ENCODE assay signal across 12 cellular contexts in the genomic region with DNA sequence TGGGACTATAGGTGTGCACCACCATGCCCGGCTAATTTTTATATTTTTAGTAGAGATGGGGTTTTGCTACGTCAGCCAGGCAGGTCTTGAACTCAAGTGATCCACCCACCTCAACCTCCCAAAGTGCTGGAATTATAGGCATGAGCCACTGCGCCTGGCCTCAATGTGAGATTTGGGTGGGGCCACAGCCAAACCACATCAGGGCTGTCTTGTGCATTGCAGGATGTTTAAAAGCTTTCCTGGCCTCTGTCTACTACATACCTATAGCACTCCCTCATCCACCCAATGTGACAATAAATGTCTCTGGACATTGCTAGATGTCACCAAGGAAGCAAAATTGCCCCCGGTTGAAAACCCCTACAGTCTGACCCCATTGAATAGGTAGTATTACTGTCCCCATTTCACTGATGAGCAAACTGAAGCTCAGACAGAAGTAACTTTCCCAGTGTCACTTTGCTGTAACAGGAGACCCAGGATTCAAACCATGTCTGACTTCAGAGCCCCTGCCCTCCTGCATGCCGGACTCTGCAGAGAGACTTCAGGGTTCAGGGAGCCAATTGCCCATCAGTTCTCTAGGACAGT. TPM values are rescaled to one million over a fixed set of nuclear protein-coding genes. Genes with fewer than 3 reads are reported as not detected.
DNase-seq lines count a peak whose midpoint lies in the region; ATAC-seq, FAIRE-seq and TF ChIP-seq lines count a peak whose summit lies in the region.
"Had no signal": no experiment of that assay in that cellular context is flagged by ENCODE, and none has a peak within 500 bp of the region (broad histone marks: within the 10 kb centered on the region; RNA-seq: fewer than 3 reads in every experiment).

No MANE protein-coding gene starts in this region.

- H3K36me3 Mint-ChIP-seq in activated T-helper 2 cell treated with anti-CD3 and anti-CD28 coated beads, Interferon-gamma antibody, Interleukin-2, Interleukin-4, amounts not matched to agents 10 μg/mL and 5 μg/mL and 100 μg/mL, durations not matched to agents 14 hours and 24 hours and 36 hours (ENCODE audit: low read depth): peaks cover 8% of the 10 kb centered on the region

- FAIRE-seq in pancreas (lab: Jason Lieb, UNC): no peak

- H3K27me3 Mint-ChIP-seq in activated T-helper 2 cell treated with anti-CD3 and anti-CD28 coated beads, Interferon-gamma antibody, Interleukin-2, Interleukin-4, amounts not matched to agents 10 μg/mL and 5 μg/mL and 100 μg/mL, durations not matched to agents 14 hours and 24 hours and 36 hours (ENCODE audit: low read depth): peaks cover 1% of the 10 kb centered on the region

- H3K9me3 Mint-ChIP-seq in activated T-helper 2 cell treated with anti-CD3 and anti-CD28 coated beads, Interferon-gamma antibody, Interleukin-2, Interleukin-4, amounts not matched to agents 10 μg/mL and 5 μg/mL and 100 μg/mL, durations not matched to agents 14 hours and 24 hours and 36 hours: no peaks in the 10 kb centered on the region
- H3K9me3 Mint-ChIP-seq: IgD-negative memory B cell had no signal

- H3K4me1 Mint-ChIP-seq in activated T-helper 2 cell treated with anti-CD3 and anti-CD28 coated beads, Interferon-gamma antibody, Interleukin-2, Interleukin-4, amounts not matched to agents 10 μg/mL and 5 μg/mL and 100 μg/mL, durations not matched to agents 14 hours and 24 hours and 36 hours (ENCODE audit: low read depth): peaks cover 42% of the 10 kb centered on the region

- H3K4me3 Mint-ChIP-seq in activated T-helper 2 cell treated with anti-CD3 and anti-CD28 coated beads, Interferon-gamma antibody, Interleukin-2, Interleukin-4, amounts not matched to agents 10 μg/mL and 5 μg/mL and 100 μg/mL, durations not matched to agents 14 hours and 24 hours and 36 hours (ENCODE audit: low read depth): no peak overlapping the region

- H3K27ac ChIP-seq in left ventricle myocardium inferior (replicated peaks): peak overlapping the region; percentile 3
- no peak overlapping the region for H3K27ac ChIP-seq in right atrium auricular region
- peak overlapping the region; percentile 61 to 69 for H3K27ac ChIP-seq in uterus
- no peak overlapping the region for H3K27ac ChIP-seq in pancreas

- peaks cover 36% of the 10 kb centered on the region for H3K4me1 ChIP-seq in left ventricle myocardium inferior
- peaks cover 0 to 28% of the 10 kb centered on the region in 2 donors for H3K4me1 ChIP-seq in right atrium auricular region
- H3K4me1 ChIP-seq in uterus: peaks cover 6 to 17% of the 10 kb centered on the region in 2 donors
- H3K4me1 ChIP-seq in pancreas: peaks cover 0 to 10% (median 5%) of the 10 kb centered on the region in 3 donors

- no peak for ATAC-seq in pancreas

- intact Hi-C loops in left ventricle myocardium inferior (cut with micrococcal nuclease): no loop called here
- intact Hi-C loops in activated T-helper 2 cell treated with anti-CD3 and anti-CD28 coated beads, Interferon-gamma antibody, Interleukin-2, Interleukin-4, amounts not matched to agents 10 μg/mL and 5 μg/mL and 100 μg/mL, durations not matched to agents 14 hours and 24 hours and 36 hours (cut with micrococcal nuclease): loop anchor here (2.0 to 5.0 kb wide), 2 partner anchors 24 to 52 kb away; no protein-coding TSS in a partner anchor
- intact Hi-C loops in uterus (cut with DNase I; ENCODE audit: low total_unique reads): no loop called here
- intact Hi-C loops in pancreas (cut with DNase I): loop anchor here in 1 of 3 donors (5.0 kb wide), 1 partner anchor 38 kb away; no protein-coding TSS in a partner anchor

- H3K9me3 ChIP-seq in left ventricle myocardium inferior (replicated peaks) (no peaks in the 10 kb centered on the region), right atrium auricular region (no peaks in the 10 kb centered on the region), uterus (no peaks in the 10 kb centered on the region), pancreas (no peaks in the 10 kb centered on the region)

- no peak for TF ChIP-seq POLR2A in uterus (IDR thresholded peaks at IDR 0.05)

- 86 to 98% methylated on average over 5 of the region's 5 CpGs for WGBS in pancreas, 2 donors

- no peak for DNase-seq in left ventricle myocardium inferior
- no peak for DNase-seq in right atrium auricular region (ENCODE audit: low spot score)
- DNase-seq in activated T-helper 2 cell treated with anti-CD3 and anti-CD28 coated beads, Interferon-gamma antibody, Interleukin-2, Interleukin-4, amounts not matched to agents 10 μg/mL and 5 μg/mL and 100 μg/mL, durations not matched to agents 14 hours and 24 hours and 36 hours (ENCODE audit: low spot score): no peak
- peak; percentile 62 for DNase-seq in kidney tubule cell (ENCODE audit: low spot score)
- DNase-seq in uterus: no peak
- DNase-seq in pancreas: no peak
- DNase-seq in NOMO-1 (lab: John Stamatoyannopoulos, UW; ENCODE audit: unreplicated experiment in 2 of 2): no peak
- no peak for DNase-seq in NCI-H748 treated with DMSO at 0.1 percent for 48 hours (lab: John Stamatoyannopoulos, UW)
- DNase-seq: NK-92 treated with Interleukin-12 subunit alpha and Interleukin-12 subunit beta, amount 100 ng/mL, for 24 hours; stimulated activated CD4-positive, alpha-beta T cell treated with anti-CD3 and anti-CD28 coated beads, Interleukin-1b, Interleukin-23, amount 100 ng/mL, for 48 hours had no signal

- no peaks in the 10 kb centered on the region for H3K27me3 ChIP-seq in left ventricle myocardium inferior (ENCODE audit: low read depth)
- H3K27me3 ChIP-seq in right atrium auricular region: no peaks in the 10 kb centered on the region
- H3K27me3 ChIP-seq in uterus: no peaks in the 10 kb centered on the region
- H3K27me3 ChIP-seq in pancreas: no peaks in the 10 kb centered on the region

- no peak for TF ChIP-seq CTCF in left ventricle myocardium inferior (IDR thresholded peaks at IDR 0.05; ENCODE audit: borderline replicate concordance)
- TF ChIP-seq CTCF in right atrium auricular region (IDR thresholded peaks at IDR 0.05): no peak
- TF ChIP-seq CTCF in uterus (IDR thresholded peaks at IDR 0.05): no peak
- no peak for TF ChIP-seq CTCF in pancreas (IDR thresholded peaks at IDR 0.05)

- H3K4me3 ChIP-seq in left ventricle myocardium inferior: no peak overlapping the region
- no peak overlapping the region for H3K4me3 ChIP-seq in right atrium auricular region
- H3K4me3 ChIP-seq in uterus: no peak overlapping the region
- no peak overlapping the region for H3K4me3 ChIP-seq in pancreas

- H3K36me3 ChIP-seq in left ventricle myocardium inferior (no peaks in the 10 kb centered on the region), right atrium auricular region (no peaks in the 10 kb centered on the region), uterus (no peaks in the 10 kb centered on the region), pancreas (no peaks in the 10 kb centered on the region)

- peak overlapping the region; percentile 5 for H3K27ac Mint-ChIP-seq in activated T-helper 2 cell treated with anti-CD3 and anti-CD28 coated beads, Interferon-gamma antibody, Interleukin-2, Interleukin-4, amounts not matched to agents 10 μg/mL and 5 μg/mL and 100 μg/mL, durations not matched to agents 14 hours and 24 hours and 36 hours

RNA-seq across cellular contexts. Expression of a gene that starts 3.6 kb away (rescaled TPM):
- 14.8 TPM for total RNA-seq in left ventricle myocardium inferior
- 10 to 100 TPM in 1 of 2 donors, 1 to 10 TPM in 1; 8.2 to 10.6 TPM for total RNA-seq in right atrium auricular region
- total RNA-seq in activated T-helper 2 cell treated with anti-CD3 and anti-CD28 coated beads, Interferon-gamma antibody, Interleukin-2, Interleukin-4, amounts not matched to agents 10 μg/mL and 5 μg/mL and 100 μg/mL, durations not matched to agents 14 hours and 24 hours and 36 hours: 45.6 and 49.5 TPM in 2 replicates
- 10 to 100 TPM in 1 of 4 donors, 1 to 10 TPM in 3; 1.0 to 22.1 (median 4.9) TPM for total RNA-seq in uterus
- 10 to 100 TPM in 1 of 6 donors, 1 to 10 TPM in 5; 6.1 to 16.4 (median 7.3) TPM for total RNA-seq in pancreas
- polyA plus RNA-seq in pancreas: 10 to 100 TPM; 13.2 to 16.2 TPM

RNA-seq across cellular contexts. Expression of a gene that starts 58.5 kb away (rescaled TPM):
- not detected for total RNA-seq in left ventricle myocardium inferior
- not detected for total RNA-seq in right atrium auricular region
- 0.37 and 0.67 TPM in 2 replicates for total RNA-seq in activated T-helper 2 cell treated with anti-CD3 and anti-CD28 coated beads, Interferon-gamma antibody, Interleukin-2, Interleukin-4, amounts not matched to agents 10 μg/mL and 5 μg/mL and 100 μg/mL, durations not matched to agents 14 hours and 24 hours and 36 hours
- total RNA-seq in uterus: not detected
- under 1 TPM in 2 of 6 donors, not detected in 4; 0.12 to 0.14 TPM for total RNA-seq in pancreas
- under 1 TPM; 0.07 to 0.19 TPM for polyA plus RNA-seq in pancreas
- total RNA-seq: lower leg skin had no signal

Comparison
In these comparisons a context has a peak if more than half of its experiments do, and no peak if none do; other contexts are left out.
1. H3K27ac ChIP-seq: peak in left ventricle myocardium inferior (single experiment) and uterus (2 of 2); none in right atrium auricular region (0 of 2) and pancreas (0 of 4).